ENCODE assay signal across 11 cellular contexts in genomic region chr17:77470330-77470786, GRCh38.
DNase-seq lines count a peak whose midpoint lies in the region; ATAC-seq, FAIRE-seq and TF ChIP-seq lines count a peak whose summit lies in the region.
"Had no signal": no experiment of that assay in that cellular context is flagged by ENCODE, and none has a peak within 500 bp of the region (broad histone marks: within the 10 kb centered on the region; RNA-seq: fewer than 3 reads in every experiment).

No MANE protein-coding gene starts in this region.

- peaks cover 22% of the 10 kb centered on the region for H3K36me3 Mint-ChIP-seq in activated naive CD4-positive, alpha-beta T cell treated with anti-CD3 and anti-CD28 coated beads, Interleukin-2, amount 50 U/mL, for 24 hours
- H3K36me3 Mint-ChIP-seq in activated CD8-positive, alpha-beta T cell treated with anti-CD3 and anti-CD28 coated beads, Interleukin-2, amount 10 ng/mL, durations not matched to agents 7 days and 5 days (ENCODE audit: low read depth): peaks cover 87% of the 10 kb centered on the region

- H3K9me3 ChIP-seq in kidney (ENCODE audit: control insufficient read depth in 1 of 2, low read length in 2 of 2) (no peaks in the 10 kb centered on the region), tibial nerve (no peaks in the 10 kb centered on the region)

- TF ChIP-seq EP300 in tibial nerve (IDR thresholded peaks at IDR 0.05): no peak

- CTCF ChIA-PET in activated CD8-positive, alpha-beta T cell treated with anti-CD3 and anti-CD28 coated beads, Interleukin-2, amount 10 ng/mL, durations not matched to agents 7 days and 5 days (lab: Charles Lee): no interaction called here

- H3K27me3 Mint-ChIP-seq in activated naive CD4-positive, alpha-beta T cell treated with anti-CD3 and anti-CD28 coated beads, Interleukin-2, amount 50 U/mL, for 24 hours: no peaks in the 10 kb centered on the region
- no peaks in the 10 kb centered on the region for H3K27me3 Mint-ChIP-seq in activated CD8-positive, alpha-beta T cell treated with anti-CD3 and anti-CD28 coated beads, Interleukin-2, amount 10 ng/mL, durations not matched to agents 7 days and 5 days (ENCODE audit: low read depth)

- H3K27ac Mint-ChIP-seq in activated naive CD4-positive, alpha-beta T cell treated with anti-CD3 and anti-CD28 coated beads, Interleukin-2, amount 50 U/mL, for 24 hours: peak overlapping the region; percentile 95
- H3K27ac Mint-ChIP-seq in activated CD8-positive, alpha-beta T cell treated with anti-CD3 and anti-CD28 coated beads, Interleukin-2, amount 10 ng/mL, durations not matched to agents 7 days and 5 days: peak overlapping the region; percentile 64

- peaks cover 95% of the 10 kb centered on the region for H3K4me1 Mint-ChIP-seq in activated naive CD4-positive, alpha-beta T cell treated with anti-CD3 and anti-CD28 coated beads, Interleukin-2, amount 50 U/mL, for 24 hours
- H3K4me1 Mint-ChIP-seq in activated CD8-positive, alpha-beta T cell treated with anti-CD3 and anti-CD28 coated beads, Interleukin-2, amount 10 ng/mL, durations not matched to agents 7 days and 5 days (ENCODE audit: low read depth): peaks cover 97% of the 10 kb centered on the region

- H3K36me3 ChIP-seq in kidney (ENCODE audit: control insufficient read depth in 1 of 2, insufficient read depth in 2 of 2, low read length in 2 of 2): no peaks in the 10 kb centered on the region
- no peaks in the 10 kb centered on the region for H3K36me3 ChIP-seq in tibial nerve

- H3K4me3 Mint-ChIP-seq in activated naive CD4-positive, alpha-beta T cell treated with anti-CD3 and anti-CD28 coated beads, Interleukin-2, amount 50 U/mL, for 24 hours: peak overlapping the region; percentile 83
- no peak overlapping the region for H3K4me3 Mint-ChIP-seq in activated CD8-positive, alpha-beta T cell treated with anti-CD3 and anti-CD28 coated beads, Interleukin-2, amount 10 ng/mL, durations not matched to agents 7 days and 5 days

- peak overlapping the region; percentile 3 to 19 for H3K27ac ChIP-seq in kidney (ENCODE audit: low read depth in 2 of 2, low read length in 2 of 2)
- peak overlapping the region in 3 of 4 donors; percentile 73 to 94 (median 88) for H3K27ac ChIP-seq in tibial nerve

- TF ChIP-seq POLR2A in tibial nerve (IDR thresholded peaks at IDR 0.05): no peak

- no peak for FAIRE-seq in kidney (lab: Jason Lieb, UNC)
- no peak for FAIRE-seq in D721Med (lab: Jason Lieb, UNC)
- FAIRE-seq: islet of Langerhans had no signal

- TF ChIP-seq CTCF in kidney (IDR thresholded peaks at IDR 0.05; ENCODE audit: borderline replicate concordance, extremely low read depth, insufficient read depth) (no peak), tibial nerve (IDR thresholded peaks at IDR 0.05) (no peak), D721Med (IDR thresholded peaks at IDR 0.05; ENCODE audit: insufficient read depth, missing control alignments) (no peak)

- no peak for DNase-seq in activated naive CD4-positive, alpha-beta T cell treated with anti-CD3 and anti-CD28 coated beads, Interleukin-2, amount 50 U/mL, for 16 hours
- no peak for DNase-seq in activated CD8-positive, alpha-beta T cell treated with anti-CD3 and anti-CD28 coated beads, Interleukin-2, amount 10 ng/mL, durations not matched to agents 7 days and 5 days
- DNase-seq in kidney (no peak), tibial nerve (ENCODE audit: low spot score in 2 of 2) (no peak), D721Med (ENCODE audit: insufficient read length, low spot score) (no peak), LoVo (ENCODE audit: low spot score) (no peak), NCI-H1105 treated with DMSO at 0.1 percent for 48 hours (lab: John Stamatoyannopoulos, UW) (no peak)
- DNase-seq: activated effector memory CD4-positive, alpha-beta T cell treated with Interleukin-2 at 50 U/mL for 16 hours; SW 1271 had no signal

- H3K4me3 ChIP-seq in kidney (ENCODE audit: low read length in 2 of 2): no peak overlapping the region
- H3K4me3 ChIP-seq in tibial nerve: no peak overlapping the region

- POLR2A ChIA-PET in activated CD8-positive, alpha-beta T cell treated with anti-CD3 and anti-CD28 coated beads, Interleukin-2, amount 10 ng/mL, durations not matched to agents 7 days and 5 days (lab: Charles Lee): no interaction called here

- H3K27me3 ChIP-seq in tibial nerve: no peaks in the 10 kb centered on the region

- 81 to 96% methylated on average over 3 of the region's 3 CpGs for WGBS in tibial nerve, 2 donors

- H3K4me1 ChIP-seq in kidney (ENCODE audit: control insufficient read depth in 1 of 2, insufficient read depth in 1 of 2, low read depth in 1 of 2, low read length in 2 of 2) (peaks cover 40 to 62% of the 10 kb centered on the region in 2 donors), tibial nerve (peaks cover 13 to 100% (median 87%) of the 10 kb centered on the region in 4 donors)

- no peaks in the 10 kb centered on the region for H3K9me3 Mint-ChIP-seq in activated naive CD4-positive, alpha-beta T cell treated with anti-CD3 and anti-CD28 coated beads, Interleukin-2, amount 50 U/mL, for 24 hours
- H3K9me3 Mint-ChIP-seq in activated CD8-positive, alpha-beta T cell treated with anti-CD3 and anti-CD28 coated beads, Interleukin-2, amount 10 ng/mL, durations not matched to agents 7 days and 5 days (ENCODE audit: insufficient read depth): no peaks in the 10 kb centered on the region

- ATAC-seq in activated CD8-positive, alpha-beta T cell treated with anti-CD3 and anti-CD28 coated beads, Interleukin-2, amount 10 ng/mL, durations not matched to agents 7 days and 5 days: no peak

- intact Hi-C loops in kidney (cut with DNase I): no loop called here

- H3K9ac ChIP-seq in kidney (ENCODE audit: low read length in 2 of 2): no peak overlapping the region
